8 cellular contexts compared by ENCODE assay signal in genomic region chr10:25758041-25758457, GRCh38.
A peak's percentile ranks its signal among the peaks of the same experiment; 100 is the strongest.
DNase-seq lines count a peak whose midpoint lies in the region; ATAC-seq and TF ChIP-seq lines count a peak whose summit lies in the region.

No MANE protein-coding gene starts in this region.

- DNase-seq in NCI-H187 treated with DMSO at 0.1 percent for 48 hours (lab: John Stamatoyannopoulos, UW) (peak; percentile 40), adrenal gland (peak in 6 of 7 donors; percentile 16 to 56 (median 27)), mesendoderm (peak; percentile 74)
- DNase-seq in effector CD4-positive, alpha-beta T cell = no peak
- no peak for DNase-seq in stimulated activated CD4-positive, alpha-beta T cell treated with anti-CD3 and anti-CD28 coated beads, Interleukin-15, amount 100 ng/mL, for 24 hours

- H3K36me3 ChIP-seq in adrenal gland (replicated peaks in 1 of 2) (no peaks in the 10 kb centered on the region), mesendoderm (ENCODE audit: control insufficient read depth, insufficient read depth, low read length) (no peaks in the 10 kb centered on the region)

- TF ChIP-seq POLR2A in adrenal gland (IDR thresholded peaks at IDR 0.05) = no peak

- H3K4ac ChIP-seq in mesendoderm (ENCODE audit: low read depth, low read length) = no peak overlapping the region

- no peak overlapping the region for H3K4me2 ChIP-seq in mesendoderm (ENCODE audit: low read length)

- H3K9me3 ChIP-seq in adrenal gland (replicated peaks in 1 of 3) = no peaks in the 10 kb centered on the region

- intact Hi-C loops in adrenal gland (cut with DNase I) = no loop called here

- H3K27me3 ChIP-seq in adrenal gland (no peaks in the 10 kb centered on the region), mesendoderm (ENCODE audit: insufficient read depth, low read length, poor library complexity) (no peaks in the 10 kb centered on the region)

- no peak overlapping the region for H2BK5ac ChIP-seq in mesendoderm (ENCODE audit: low read length)

- no peak overlapping the region for H3K9ac ChIP-seq in mesendoderm (ENCODE audit: low read length)

- no peak overlapping the region for H3K56ac ChIP-seq in mesendoderm (ENCODE audit: low read length)

- no peak overlapping the region for H4K8ac ChIP-seq in mesendoderm (ENCODE audit: low read depth, low read length)

- no peak overlapping the region for H3K27ac ChIP-seq in 22Rv1
- H3K27ac ChIP-seq in adrenal gland = no peak overlapping the region
- no peak overlapping the region for H3K27ac ChIP-seq in mesendoderm (ENCODE audit: low read depth, low read length)

- no peaks in the 10 kb centered on the region for H3K79me1 ChIP-seq in mesendoderm (ENCODE audit: low read length)

- no peak overlapping the region for H3K23ac ChIP-seq in mesendoderm (ENCODE audit: low read length)

- H2AK5ac ChIP-seq in mesendoderm (ENCODE audit: low read length) = no peak overlapping the region

- no peak overlapping the region for H2BK120ac ChIP-seq in mesendoderm (ENCODE audit: low read depth, low read length)

- H3K4me3 ChIP-seq in adrenal gland (no peak overlapping the region), mesendoderm (ENCODE audit: low read length) (no peak overlapping the region)

- H3K79me2 ChIP-seq in mesendoderm (ENCODE audit: control insufficient read depth, insufficient read depth, low read length) = no peaks in the 10 kb centered on the region

- no peak for ATAC-seq in HG02884 (IDR thresholded peaks at IDR 0.05; ENCODE audit: unreplicated experiment)

- TF ChIP-seq CTCF in 22Rv1 (IDR thresholded peaks at IDR 0.05) = peak; percentile 86
- peak; percentile 68 for TF ChIP-seq CTCF in GM12873 (IDR thresholded peaks at IDR 0.05; ENCODE audit: insufficient read depth, low read depth, low read length, missing control alignments)
- TF ChIP-seq CTCF in adrenal gland (IDR thresholded peaks at IDR 0.05) = peak; percentile 33 to 59 (median 46)

- H3K4me1 ChIP-seq in adrenal gland (replicated peaks in 1 of 2) (no peaks in the 10 kb centered on the region), mesendoderm (ENCODE audit: control insufficient read depth, low read depth, low read length) (peaks cover 1% of the 10 kb centered on the region)

- H4K5ac ChIP-seq in mesendoderm (ENCODE audit: low read length) = no peak overlapping the region

- peak overlapping the region; percentile 60 for H3K18ac ChIP-seq in mesendoderm (ENCODE audit: low read length)

- H2BK15ac ChIP-seq in mesendoderm (replicated peaks; ENCODE audit: low read depth) = no peak overlapping the region

Comparison
In these comparisons a context has a peak if more than half of its experiments do, and no peak if none do; other contexts are left out.
1. DNase-seq: peak in NCI-H187 treated with DMSO at 0.1 percent for 48 hours (single experiment), adrenal gland (6 of 7) and mesendoderm (single experiment); none in effector CD4-positive, alpha-beta T cell (single experiment) and stimulated activated CD4-positive, alpha-beta T cell treated with anti-CD3 and anti-CD28 coated beads, Interleukin-15, amount 100 ng/mL, for 24 hours (single experiment).
2. Peak in every context shown above with its lines, with median percentiles within 50 percentile points of each other: CTCF ChIP-seq.